22 cellular contexts compared by ENCODE assay signal in the genomic region with DNA sequence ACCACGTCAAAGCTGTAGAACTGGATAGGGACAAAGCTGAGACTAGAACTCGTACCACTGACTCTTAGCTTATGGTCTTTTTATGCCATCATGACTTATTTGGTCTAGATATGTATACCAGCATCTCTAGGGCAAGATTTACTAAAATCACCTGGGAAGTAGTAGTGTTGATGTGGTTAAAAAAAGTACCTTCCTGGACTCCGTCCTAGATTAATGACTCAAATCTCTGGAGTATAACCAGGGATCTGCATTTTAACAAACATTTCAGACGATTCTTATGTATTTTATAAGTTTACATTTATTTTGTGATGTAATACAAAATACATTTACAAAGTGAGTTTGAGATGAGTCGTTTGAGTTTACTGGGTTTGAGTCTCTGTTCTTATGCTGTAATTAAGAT.
"Had no signal": no experiment of that assay in that cellular context is flagged by ENCODE, and none has a peak within 500 bp of the region (broad histone marks: within the 10 kb centered on the region; RNA-seq: fewer than 3 reads in every experiment).

No MANE protein-coding gene starts in this region.

- H3K4me1 ChIP-seq: foreskin keratinocyte, prostate gland had no signal

- H3K27me3 Mint-ChIP-seq: activated CD4-positive, alpha-beta memory T cell treated with anti-CD3 and anti-CD28 coated beads, Interleukin-2, amount 10 ng/mL, durations not matched to agents 7 days and 5 days; activated CD4-positive, alpha-beta T cell treated with anti-CD3 and anti-CD28 coated beads, Interleukin-2, amount 10 ng/mL, durations not matched to agents 24 days and 14 days; activated naive CD4-positive, alpha-beta T cell treated with anti-CD3 and anti-CD28 coated beads, Interleukin-2, amount 10 ng/mL, durations not matched to agents 7 days and 5 days; brain; stimulated activated naive B cell treated with anti-CD40 and anti-IgM and Interleukin-4, amounts not matched to agents 10 μg/mL and 1 μg/mL and 100 μg/mL, for 72 hours had no signal

- DNase-seq: activated CD4-positive, alpha-beta memory T cell treated with anti-CD3 and anti-CD28 coated beads, Interleukin-2, amount 10 ng/mL, durations not matched to agents 7 days and 5 days; activated CD4-positive, alpha-beta T cell treated with anti-CD3 and anti-CD28 coated beads, Interleukin-2, amount 10 ng/mL, durations not matched to agents 24 days and 14 days; activated effector memory CD4-positive, alpha-beta T cell treated with Interleukin-2 at 50 U/mL for 16 hours; activated naive CD4-positive, alpha-beta T cell treated with anti-CD3 and anti-CD28 coated beads, Interleukin-2, amount 10 ng/mL, durations not matched to agents 7 days and 5 days; activated T-cell treated with anti-CD3 and anti-CD28 coated beads, Interleukin-2, amount 50 U/mL, for 72 hours; dermis blood vessel endothelial cell; effector CD8-positive, alpha-beta T cell; erythroblast; foreskin keratinocyte; kidney glomerular epithelial cell; mammary epithelial cell; stimulated activated CD4-positive, alpha-beta T cell treated with anti-CD3 and anti-CD28 coated beads, Interleukin-2, amount 100 ng/mL, for 24 hours; stimulated activated CD8-positive, alpha-beta memory T cell treated with anti-CD3 and anti-CD28 coated beads, Interleukin-4, amount 100 ng/mL, for 48 hours; stimulated activated naive B cell treated with anti-CD40 and anti-IgM and Interleukin-4, amounts not matched to agents 10 μg/mL and 1 μg/mL and 100 μg/mL, for 72 hours; T-helper 2 cell had no signal

- H3K27ac ChIP-seq: foreskin keratinocyte, hepatocyte, prostate gland, skin epidermis had no signal

- H3K4me3 Mint-ChIP-seq: activated CD4-positive, alpha-beta memory T cell treated with anti-CD3 and anti-CD28 coated beads, Interleukin-2, amount 10 ng/mL, durations not matched to agents 7 days and 5 days; activated CD4-positive, alpha-beta T cell treated with anti-CD3 and anti-CD28 coated beads, Interleukin-2, amount 10 ng/mL, durations not matched to agents 24 days and 14 days; activated naive CD4-positive, alpha-beta T cell treated with anti-CD3 and anti-CD28 coated beads, Interleukin-2, amount 10 ng/mL, durations not matched to agents 7 days and 5 days; activated T-cell treated with anti-CD3 and anti-CD28 coated beads, Interleukin-2, amount 50 U/mL, for 72 hours; brain; natural killer cell treated with Interleukin-12 subunit alpha and Interleukin-12 subunit beta and Interleukin-15 and Interleukin-18, amount 100 ng/mL, for 72 hours; stimulated activated naive B cell treated with anti-CD40 and anti-IgM and Interleukin-4, amounts not matched to agents 10 μg/mL and 1 μg/mL and 100 μg/mL, for 72 hours had no signal

- ATAC-seq: activated T-cell treated with anti-CD3 and anti-CD28 coated beads, Interleukin-2, amount 50 U/mL, for 72 hours; foreskin keratinocyte; natural killer cell treated with Interleukin-12 subunit alpha and Interleukin-12 subunit beta and Interleukin-15 and Interleukin-18, amount 100 ng/mL, for 72 hours; stimulated activated naive B cell treated with anti-CD40 and anti-IgM and Interleukin-4, amounts not matched to agents 10 μg/mL and 1 μg/mL and 100 μg/mL, for 72 hours had no signal

- H3K36me3 ChIP-seq: ovary, prostate gland, tibial nerve had no signal

- H3K4me3 ChIP-seq: hepatocyte, ovary, prostate gland, skin epidermis had no signal

- H3K27ac Mint-ChIP-seq: activated CD4-positive, alpha-beta memory T cell treated with anti-CD3 and anti-CD28 coated beads, Interleukin-2, amount 10 ng/mL, durations not matched to agents 7 days and 5 days; activated CD4-positive, alpha-beta T cell treated with anti-CD3 and anti-CD28 coated beads, Interleukin-2, amount 10 ng/mL, durations not matched to agents 24 days and 14 days; activated naive CD4-positive, alpha-beta T cell treated with anti-CD3 and anti-CD28 coated beads, Interleukin-2, amount 10 ng/mL, durations not matched to agents 7 days and 5 days; activated T-cell treated with anti-CD3 and anti-CD28 coated beads, Interleukin-2, amount 50 U/mL, for 72 hours; brain; natural killer cell treated with Interleukin-12 subunit alpha and Interleukin-12 subunit beta and Interleukin-15 and Interleukin-18, amount 100 ng/mL, for 72 hours; stimulated activated naive B cell treated with anti-CD40 and anti-IgM and Interleukin-4, amounts not matched to agents 10 μg/mL and 1 μg/mL and 100 μg/mL, for 72 hours had no signal

- H3K9me3 Mint-ChIP-seq: activated CD4-positive, alpha-beta memory T cell treated with anti-CD3 and anti-CD28 coated beads, Interleukin-2, amount 10 ng/mL, durations not matched to agents 7 days and 5 days; activated CD4-positive, alpha-beta T cell treated with anti-CD3 and anti-CD28 coated beads, Interleukin-2, amount 10 ng/mL, durations not matched to agents 24 days and 14 days; activated naive CD4-positive, alpha-beta T cell treated with anti-CD3 and anti-CD28 coated beads, Interleukin-2, amount 10 ng/mL, durations not matched to agents 7 days and 5 days; activated T-cell treated with anti-CD3 and anti-CD28 coated beads, Interleukin-2, amount 50 U/mL, for 72 hours; brain; natural killer cell treated with Interleukin-12 subunit alpha and Interleukin-12 subunit beta and Interleukin-15 and Interleukin-18, amount 100 ng/mL, for 72 hours; stimulated activated naive B cell treated with anti-CD40 and anti-IgM and Interleukin-4, amounts not matched to agents 10 μg/mL and 1 μg/mL and 100 μg/mL, for 72 hours had no signal

- H3K27me3 ChIP-seq: hepatocyte, ovary, tibial nerve had no signal

- H3K36me3 Mint-ChIP-seq: brain; natural killer cell treated with Interleukin-12 subunit alpha and Interleukin-12 subunit beta and Interleukin-15 and Interleukin-18, amount 100 ng/mL, for 72 hours; stimulated activated naive B cell treated with anti-CD40 and anti-IgM and Interleukin-4, amounts not matched to agents 10 μg/mL and 1 μg/mL and 100 μg/mL, for 72 hours had no signal

- H3K9me3 ChIP-seq: ovary, prostate gland, tibial nerve had no signal
